11 cellular contexts compared by ENCODE assay signal in the genomic region with DNA sequence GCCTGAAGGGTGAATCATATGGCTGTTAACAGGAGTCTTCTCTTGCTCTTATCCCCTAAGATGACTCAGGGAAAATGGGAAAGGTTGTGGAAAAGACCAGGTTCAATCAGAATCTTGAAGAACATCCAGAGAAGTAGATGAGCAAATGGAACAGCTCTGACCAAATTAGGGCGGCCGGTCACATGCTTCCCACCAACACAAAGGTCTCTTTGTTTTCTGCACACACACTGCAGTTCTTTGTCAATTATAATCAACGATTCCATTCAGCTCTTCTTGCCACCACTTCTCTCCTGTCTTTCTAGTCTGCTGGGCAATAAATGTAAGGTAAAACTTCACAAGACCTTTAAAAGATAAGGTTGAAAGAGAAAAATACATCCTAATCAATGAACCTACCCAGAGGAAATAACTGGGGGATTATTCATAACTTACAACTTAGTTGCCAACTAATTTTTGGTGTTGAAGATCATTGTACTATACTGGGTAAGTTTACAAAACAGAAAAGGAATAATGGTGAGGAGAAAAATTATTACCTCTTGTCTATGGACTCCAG.
DNase-seq lines count a peak whose midpoint lies in the region; ATAC-seq, FAIRE-seq and TF ChIP-seq lines count a peak whose summit lies in the region.
"Had no signal": no experiment of that assay in that cellular context is flagged by ENCODE, and none has a peak within 500 bp of the region (broad histone marks: within the 10 kb centered on the region; RNA-seq: fewer than 3 reads in every experiment).

No MANE protein-coding gene starts in this region.

- H3K36me3 ChIP-seq in fibroblast of lung (ENCODE audit: control insufficient read depth, insufficient read depth, low read length): no peaks in the 10 kb centered on the region
- H3K36me3 ChIP-seq in muscle layer of duodenum (ENCODE audit: control insufficient read depth in 1 of 2, insufficient read depth in 2 of 2, low read length in 2 of 2): peaks cover 0 to 6% of the 10 kb centered on the region in 2 donors
- no peaks in the 10 kb centered on the region for H3K36me3 ChIP-seq in kidney (ENCODE audit: control insufficient read depth in 1 of 2, insufficient read depth in 2 of 2, low read length in 2 of 2)
- H3K36me3 ChIP-seq: BLaER1 treated with 17β-estradiol and CSF1 and Interleukin-3, amounts not matched to agents 10 nM and 100 nM had no signal

- H3K4me2 ChIP-seq in fibroblast of lung (ENCODE audit: extremely low read depth, insufficient read depth, low read length): no peak overlapping the region
- H3K4me2 ChIP-seq: BLaER1 treated with 17β-estradiol and CSF1 and Interleukin-3, amounts not matched to agents 10 nM and 100 nM had no signal

- no peak overlapping the region for H2AFZ ChIP-seq in fibroblast of lung (ENCODE audit: low read length)

- ATAC-seq in HG03442 (IDR thresholded peaks at IDR 0.05; ENCODE audit: unreplicated experiment): no peak

- H3K4me1 ChIP-seq in fibroblast of lung (ENCODE audit: control insufficient read depth, extremely low read depth, insufficient read depth, low read length) (no peaks in the 10 kb centered on the region), muscle layer of duodenum (ENCODE audit: control insufficient read depth in 1 of 2, insufficient read depth in 2 of 2, low read length in 2 of 2) (peaks cover 6 to 8% of the 10 kb centered on the region in 2 donors), kidney (ENCODE audit: control insufficient read depth in 1 of 2, insufficient read depth in 1 of 2, low read depth in 1 of 2, low read length in 2 of 2) (no peaks in the 10 kb centered on the region)

- intact Hi-C loops in kidney (cut with DNase I): no loop called here

- H4K20me1 ChIP-seq in fibroblast of lung (ENCODE audit: control insufficient read depth, extremely low read depth, insufficient read depth, low read length): no peaks in the 10 kb centered on the region
- H4K20me1 ChIP-seq: BLaER1 treated with 17β-estradiol and CSF1 and Interleukin-3, amounts not matched to agents 10 nM and 100 nM had no signal

- no peaks in the 10 kb centered on the region for H3K9me3 ChIP-seq in fibroblast of lung (ENCODE audit: control insufficient read depth, insufficient read depth, low read depth, low read length)
- no peaks in the 10 kb centered on the region for H3K9me3 ChIP-seq in muscle layer of duodenum (ENCODE audit: control insufficient read depth in 1 of 2, low read length in 2 of 2)
- peaks cover 0 to 4% of the 10 kb centered on the region in 2 donors for H3K9me3 ChIP-seq in kidney (ENCODE audit: control insufficient read depth in 1 of 2, low read length in 2 of 2)

- no peak overlapping the region for H3K4me3 ChIP-seq in AG10803 (ENCODE audit: low read length)
- H3K4me3 ChIP-seq in fibroblast of lung (replicated peaks in 1 of 4; ENCODE audit: control extremely low read depth in 1 of 4, insufficient read depth in 1 of 4, low read depth in 3 of 4, low read length in 4 of 4): no peak overlapping the region
- H3K4me3 ChIP-seq in muscle layer of duodenum (ENCODE audit: low read depth in 1 of 2, low read length in 2 of 2): no peak overlapping the region
- no peak overlapping the region for H3K4me3 ChIP-seq in kidney (ENCODE audit: low read length in 2 of 2)
- H3K4me3 ChIP-seq: BLaER1 treated with 17β-estradiol and CSF1 and Interleukin-3, amounts not matched to agents 10 nM and 100 nM had no signal

- DNase-seq in AG10803 (ENCODE audit: low read depth) (peak; percentile 30), NCI-H69 (lab: John Stamatoyannopoulos, UW) (peak; percentile 52), fibroblast of lung (ENCODE audit: low read depth in 2 of 2) (peak; percentile 23 to 96), activated T-cell treated with anti-CD3 and anti-CD28 coated beads for 4 hours (no peak), kidney (no peak)
- DNase-seq in effector CD8-positive, alpha-beta T cell (lab: John Stamatoyannopoulos, UW): no peak
- DNase-seq: activated CD4-positive, alpha-beta T cell treated with anti-CD3 and anti-CD28 coated beads, Interleukin-2, amount 50 U/mL, for 1 hour had no signal

- H3K9ac ChIP-seq in fibroblast of lung (ENCODE audit: insufficient read depth, low read length): no peak overlapping the region
- H3K9ac ChIP-seq in kidney (ENCODE audit: low read length in 2 of 2): no peak overlapping the region
- H3K9ac ChIP-seq: BLaER1 treated with 17β-estradiol and CSF1 and Interleukin-3, amounts not matched to agents 10 nM and 100 nM had no signal

- H3K27me3 ChIP-seq in fibroblast of lung (ENCODE audit: control insufficient read depth, insufficient read depth, low read length) (no peaks in the 10 kb centered on the region), muscle layer of duodenum (ENCODE audit: low read depth, low read length) (no peaks in the 10 kb centered on the region)
- H3K27me3 ChIP-seq: BLaER1 treated with 17β-estradiol and CSF1 and Interleukin-3, amounts not matched to agents 10 nM and 100 nM had no signal

- no peak for FAIRE-seq in kidney (lab: Jason Lieb, UNC)

- H3K27ac ChIP-seq in fibroblast of lung (ENCODE audit: insufficient read depth, low read length): no peak overlapping the region
- H3K27ac ChIP-seq in muscle layer of duodenum (ENCODE audit: low read length): peak overlapping the region; percentile 42
- H3K27ac ChIP-seq in kidney (ENCODE audit: low read depth in 2 of 2, low read length in 2 of 2): no peak overlapping the region
- H3K27ac ChIP-seq: BLaER1 treated with 17β-estradiol and CSF1 and Interleukin-3, amounts not matched to agents 10 nM and 100 nM; HL-60 had no signal

- no peaks in the 10 kb centered on the region for H3K79me2 ChIP-seq in fibroblast of lung (ENCODE audit: control insufficient read depth, insufficient read depth, low read length)

- TF ChIP-seq CTCF in AG10803 (conservative IDR thresholded peaks at IDR 0.05; ENCODE audit: low read length) (no peak), fibroblast of lung (conservative IDR thresholded peaks at IDR 0.05 in 1 of 2, IDR thresholded peaks at IDR 0.05 in 1 of 2; ENCODE audit: low read depth in 1 of 2, low read length in 2 of 2) (no peak), kidney (IDR thresholded peaks at IDR 0.05; ENCODE audit: borderline replicate concordance, extremely low read depth, insufficient read depth) (no peak)

Comparison
In these comparisons a context has a peak if more than half of its experiments do, and no peak if none do; other contexts are left out.
1. DNase-seq: peak in AG10803 (single experiment), NCI-H69 (single experiment) and fibroblast of lung (2 of 2); none in activated T-cell treated with anti-CD3 and anti-CD28 coated beads for 4 hours (single experiment), effector CD8-positive, alpha-beta T cell (single experiment) and kidney (single experiment).